Comparison of ENCODE assay signal across 22 cellular contexts in genomic region chr3:8204846-8205624, GRCh38.
DNase-seq lines count a peak whose midpoint lies in the region; ATAC-seq and TF ChIP-seq lines count a peak whose summit lies in the region.
"Had no signal": no experiment of that assay in that cellular context is flagged by ENCODE, and none has a peak within 500 bp of the region (broad histone marks: within the 10 kb centered on the region; RNA-seq: fewer than 3 reads in every experiment).

No MANE protein-coding gene starts in this region.

- WGBS in esophagus, 2 donors: 40 to 59% methylated on average over 5 of the region's 5 CpGs
- 88 to 89% methylated on average over 1 to 5 of the region's 5 CpGs for WGBS in mesodermal cell (ENCODE audit: insufficient coverage in 2 of 2), 2 experiments

- peak overlapping the region; percentile 61 to 82 for H3K27ac ChIP-seq in esophagus (ENCODE audit: low read depth in 2 of 2, low read length in 1 of 2)
- H3K27ac ChIP-seq in mesodermal cell (ENCODE audit: low read depth, low read length, severe bottlenecking): peak overlapping the region; percentile 24
- H3K27ac ChIP-seq: gastrocnemius medialis, thoracic aorta had no signal

- TF ChIP-seq CTCF in AG09319 (IDR thresholded peaks at IDR 0.05; ENCODE audit: low read depth, low read length): no peak

- H3K27me3 ChIP-seq in esophagus (ENCODE audit: control insufficient read depth in 1 of 2, insufficient read depth in 2 of 2, low read length in 2 of 2): no peaks in the 10 kb centered on the region
- H3K27me3 ChIP-seq: gastrocnemius medialis had no signal

- no peaks in the 10 kb centered on the region for H3K36me3 ChIP-seq in esophagus (ENCODE audit: control insufficient read depth in 2 of 2, insufficient read depth in 2 of 2, low read length in 1 of 2)
- H3K36me3 ChIP-seq in mesodermal cell (ENCODE audit: control insufficient read depth, insufficient read depth, low read length): no peaks in the 10 kb centered on the region
- H3K36me3 ChIP-seq: gastrocnemius medialis, thoracic aorta had no signal

- DNase-seq in AG09319 (ENCODE audit: extremely low read depth, low read depth) (peak; percentile 1), MV-4-11 (lab: John Stamatoyannopoulos, UW) (peak; percentile 71), activated gamma-delta T cell treated with Interleukin-2 at 50 U/mL for 16 hours (no peak), NCI-H345 (lab: John Stamatoyannopoulos, UW) (no peak), NCI-H1105 treated with DMSO at 0.1 percent for 48 hours (lab: John Stamatoyannopoulos, UW) (no peak)
- DNase-seq: activated B cell treated with CpG ODN at 0.5 μM for 24 hours; activated CD4-positive, alpha-beta memory T cell treated with anti-CD3 and anti-CD28 coated beads for 36 hours; activated naive CD4-positive, alpha-beta T cell treated with Interleukin-2 at 50 U/mL for 16 hours; anterior cingulate cortex; CD4-positive, alpha-beta T cell; endodermal cell; gastrocnemius medialis; KBM-7; kidney glomerular epithelial cell; naive thymus-derived CD4-positive, alpha-beta T cell; NCI-H1930; NK-92 treated with Interleukin-12 subunit alpha and Interleukin-12 subunit beta, amount 100 ng/mL, for 24 hours; SK-N-SH had no signal

- H3K9me3 ChIP-seq in esophagus (ENCODE audit: control insufficient read depth in 2 of 2, insufficient read depth in 1 of 2, low read depth in 1 of 2, low read length in 1 of 2) (no peaks in the 10 kb centered on the region), mesodermal cell (ENCODE audit: control insufficient read depth, low read length) (no peaks in the 10 kb centered on the region)
- H3K9me3 ChIP-seq: gastrocnemius medialis, SK-N-SH, thoracic aorta had no signal

- H3K4me3 ChIP-seq in esophagus (ENCODE audit: low read depth in 1 of 2, low read length in 2 of 2) (no peak overlapping the region), mesodermal cell (ENCODE audit: extremely low read depth, insufficient read depth, low read length, poor library complexity, severe bottlenecking) (no peak overlapping the region)
- H3K4me3 ChIP-seq: gastrocnemius medialis, thoracic aorta had no signal

- H3K4me1 ChIP-seq in esophagus (ENCODE audit: control insufficient read depth in 2 of 2, insufficient read depth in 2 of 2, low read length in 1 of 2) (no peaks in the 10 kb centered on the region), mesodermal cell (ENCODE audit: control insufficient read depth, insufficient read depth, low read length, poor library complexity, severe bottlenecking) (peaks cover 22% of the 10 kb centered on the region)
- H3K4me1 ChIP-seq: gastrocnemius medialis had no signal

- ATAC-seq in HG03460 (IDR thresholded peaks at IDR 0.05; ENCODE audit: unreplicated experiment): no peak
- ATAC-seq: gastrocnemius medialis; naive thymus-derived CD4-positive, alpha-beta T cell had no signal

Comparison
In these comparisons a context has a peak if more than half of its experiments do, and no peak if none do; other contexts are left out.
1. DNase-seq: peak in AG09319 (single experiment) and MV-4-11 (single experiment); none in activated gamma-delta T cell treated with Interleukin-2 at 50 U/mL for 16 hours (single experiment), NCI-H345 (single experiment) and NCI-H1105 treated with DMSO at 0.1 percent for 48 hours (single experiment).